ENCODE assay signal across 1 cellular context in genomic region chr10:18607503-18607902, GRCh38.
TF ChIP-seq lines count a peak whose summit lies in the region.

No MANE protein-coding gene starts in this region.

TF ChIP-seq in HEK293, 187 proteins besides CTCF, POLR2A, EP300 and RAD21 (continued from another document):
- TF ChIP-seq TSHZ1 (tag by site-specific recombination; IDR thresholded peaks at IDR 0.05; ENCODE audit: borderline replicate concordance) (peak; percentile 13; the same call in 1 of the 2 replicates), ZNF174 (tag by site-specific recombination; IDR thresholded peaks at IDR 0.05) (peak; percentile 76; the same call in 1 of the 2 replicates), ZNF214 (tag by site-specific recombination; IDR thresholded peaks at IDR 0.05; ENCODE audit: borderline replicate concordance) (peak; percentile 66; the same call in 1 of the 2 replicates), ZNF626 (tag by site-specific recombination; IDR thresholded peaks at IDR 0.05) (0 out of 2 replicates have a peak, but pooled peaks have one; percentile 38), ZNF350 (tag by site-specific recombination; IDR thresholded peaks at IDR 0.05) (no peak; the same call in 1 of the 2 replicates), ZBTB17 (tag by site-specific recombination; IDR thresholded peaks at IDR 0.05) (no peak), ZNF510 (tag by site-specific recombination; IDR thresholded peaks at IDR 0.05; ENCODE audit: insufficient replicate concordance) (peak; percentile 58), PRDM4 (tag by site-specific recombination; IDR thresholded peaks at IDR 0.05) (peak; percentile 73; the same call in 1 of the 2 replicates), ZNF549 (tag by site-specific recombination; IDR thresholded peaks at IDR 0.05) (peak; percentile 64; the same call in 1 of the 2 replicates), ZNF660 (tag by site-specific recombination; IDR thresholded peaks at IDR 0.05) (peak; percentile 99), ZNF184 (tag by site-specific recombination; IDR thresholded peaks at IDR 0.05) (peak; percentile 96), ZNF398 (tag by site-specific recombination; IDR thresholded peaks at IDR 0.05) (0 out of 2 replicates have a peak, but pooled peaks have one; percentile 10), IKZF3 (tag by site-specific recombination; IDR thresholded peaks at IDR 0.05) (peak; percentile 45; the same call in 1 of the 2 replicates), ZNF132 (tag by site-specific recombination; IDR thresholded peaks at IDR 0.05; ENCODE audit: borderline replicate concordance) (0 out of 2 replicates have a peak, but pooled peaks have one; percentile 69), ZFHX2 (tag by site-specific recombination; conservative IDR thresholded peaks at IDR 0.05) (no peak), PRDM6 (tag by site-specific recombination; IDR thresholded peaks at IDR 0.05) (peak; percentile 53), ZNF629 (tag by site-specific recombination; IDR thresholded peaks at IDR 0.05) (no peak), ZSCAN18 (tag by site-specific recombination; IDR thresholded peaks at IDR 0.05) (no peak), ZBTB44 (tag by site-specific recombination; IDR thresholded peaks at IDR 0.05) (peak; percentile 93), ZNF830 (tag by site-specific recombination; IDR thresholded peaks at IDR 0.05; ENCODE audit: low read depth) (peak; percentile 87), HOXA7 (CRISPR knock-in tag; IDR thresholded peaks at IDR 0.05; ENCODE audit: borderline replicate concordance) (no peak), SP7 (tag by site-specific recombination; IDR thresholded peaks at IDR 0.05) (0 out of 2 replicates have a peak, but pooled peaks have one; percentile 25), ZNF335 (tag by site-specific recombination; conservative IDR thresholded peaks at IDR 0.05) (peak; percentile 72), ZBTB6 (tag by site-specific recombination; IDR thresholded peaks at IDR 0.05) (peak; percentile 31; the same call in 1 of the 2 replicates), ZNF561 (tag by site-specific recombination; IDR thresholded peaks at IDR 0.05; ENCODE audit: borderline replicate concordance) (peak; percentile 64; the same call in 1 of the 2 replicates), BCL11B (tag by site-specific recombination; IDR thresholded peaks at IDR 0.05; ENCODE audit: low read depth) (no peak), ZNF544 (tag by site-specific recombination; IDR thresholded peaks at IDR 0.05) (0 out of 2 replicates have a peak, but pooled peaks have one; percentile 69), ZNF221 (tag by site-specific recombination; IDR thresholded peaks at IDR 0.05; ENCODE audit: borderline replicate concordance) (peak; percentile 84; the same call in 1 of the 2 replicates)
